ENCODE assay signal across 8 cellular contexts in genomic region chr14:64726585-64726890, GRCh38. TPM values are rescaled to one million over a fixed set of nuclear protein-coding genes. Genes with fewer than 3 reads are reported as not detected.
DNase-seq lines count a peak whose midpoint lies in the region; ATAC-seq and TF ChIP-seq lines count a peak whose summit lies in the region.

No MANE protein-coding gene starts in this region.

- H3K79me2 ChIP-seq in osteoblast (ENCODE audit: insufficient read depth, low read length), result no peaks in the 10 kb centered on the region

- H3K9me3 ChIP-seq in breast epithelium, result no peaks in the 10 kb centered on the region
- no peaks in the 10 kb centered on the region for H3K9me3 ChIP-seq in osteoblast (ENCODE audit: low read depth, low read length)

- H3K27ac ChIP-seq in breast epithelium (peak overlapping the region; percentile 13 to 19), osteoblast (ENCODE audit: low read depth, low read length) (no peak overlapping the region)

- intact Hi-C loops in breast epithelium (cut with DNase I; ENCODE audit: low total_unique reads), result no loop called here

- H3K4me1 ChIP-seq in breast epithelium, result peaks cover 0 to 2% of the 10 kb centered on the region in 2 donors
- peaks cover 29% of the 10 kb centered on the region for H3K4me1 ChIP-seq in osteoblast (ENCODE audit: insufficient read depth, low read length)

- H3K4me3 ChIP-seq in breast epithelium (no peak overlapping the region), osteoblast (ENCODE audit: insufficient read depth, low read length) (no peak overlapping the region)

- DNase-seq in NCI-H146 (lab: John Stamatoyannopoulos, UW), result peak; percentile 80
- no peak for DNase-seq in breast epithelium (ENCODE audit: low spot score in 2 of 2)
- DNase-seq in osteoblast (ENCODE audit: insufficient read length, low spot score, missing footprints), result peak; percentile 49
- DNase-seq in NCI-H748 treated with DMSO at 0.1 percent for 48 hours (lab: John Stamatoyannopoulos, UW), result no peak
- DNase-seq in NCI-H1105 (lab: John Stamatoyannopoulos, UW), result no peak

- peak; percentile 56 for ATAC-seq in GM18502 (IDR thresholded peaks at IDR 0.05; ENCODE audit: poor library complexity, unreplicated experiment)
- ATAC-seq in GM21825 (IDR thresholded peaks at IDR 0.05; ENCODE audit: unreplicated experiment), result no peak
- ATAC-seq in HG03139 (IDR thresholded peaks at IDR 0.05; ENCODE audit: unreplicated experiment), result no peak

- no peak overlapping the region for H3K4me2 ChIP-seq in osteoblast (ENCODE audit: insufficient read depth, low read length)

- H3K27me3 ChIP-seq in breast epithelium (no peaks in the 10 kb centered on the region), osteoblast (ENCODE audit: insufficient read depth, low read length) (no peaks in the 10 kb centered on the region)

- no peaks in the 10 kb centered on the region for H3K36me3 ChIP-seq in breast epithelium
- no peaks in the 10 kb centered on the region for H3K36me3 ChIP-seq in osteoblast (ENCODE audit: insufficient read depth, low read length)

- no peak for TF ChIP-seq POLR2A in breast epithelium (IDR thresholded peaks at IDR 0.05)

- TF ChIP-seq CTCF in breast epithelium (IDR thresholded peaks at IDR 0.05) (no peak), osteoblast (IDR thresholded peaks at IDR 0.05; ENCODE audit: extremely low read depth, low read depth, low read length) (no peak)

- H4K20me1 ChIP-seq in osteoblast (ENCODE audit: insufficient read depth, low read length), result no peaks in the 10 kb centered on the region

- H2AFZ ChIP-seq in osteoblast (ENCODE audit: low read length), result no peak overlapping the region

RNA-seq across cellular contexts. Expression of gene PLEKHG3, which starts 22.3 kb away (rescaled TPM):
- 10 to 100 TPM; 18.7 to 31.5 (median 30.3) TPM for total RNA-seq in breast epithelium
- total RNA-seq in osteoblast, result 2.9 and 5.4 TPM in 2 replicates

Comparison
In these comparisons a context has a peak if more than half of its experiments do, and no peak if none do; other contexts are left out.
1. DNase-seq: peak in NCI-H146 (single experiment) and osteoblast (single experiment); none in breast epithelium (0 of 2), NCI-H748 treated with DMSO at 0.1 percent for 48 hours (single experiment) and NCI-H1105 (single experiment).